ENCODE assay signal across 9 cellular contexts in the genomic region with DNA sequence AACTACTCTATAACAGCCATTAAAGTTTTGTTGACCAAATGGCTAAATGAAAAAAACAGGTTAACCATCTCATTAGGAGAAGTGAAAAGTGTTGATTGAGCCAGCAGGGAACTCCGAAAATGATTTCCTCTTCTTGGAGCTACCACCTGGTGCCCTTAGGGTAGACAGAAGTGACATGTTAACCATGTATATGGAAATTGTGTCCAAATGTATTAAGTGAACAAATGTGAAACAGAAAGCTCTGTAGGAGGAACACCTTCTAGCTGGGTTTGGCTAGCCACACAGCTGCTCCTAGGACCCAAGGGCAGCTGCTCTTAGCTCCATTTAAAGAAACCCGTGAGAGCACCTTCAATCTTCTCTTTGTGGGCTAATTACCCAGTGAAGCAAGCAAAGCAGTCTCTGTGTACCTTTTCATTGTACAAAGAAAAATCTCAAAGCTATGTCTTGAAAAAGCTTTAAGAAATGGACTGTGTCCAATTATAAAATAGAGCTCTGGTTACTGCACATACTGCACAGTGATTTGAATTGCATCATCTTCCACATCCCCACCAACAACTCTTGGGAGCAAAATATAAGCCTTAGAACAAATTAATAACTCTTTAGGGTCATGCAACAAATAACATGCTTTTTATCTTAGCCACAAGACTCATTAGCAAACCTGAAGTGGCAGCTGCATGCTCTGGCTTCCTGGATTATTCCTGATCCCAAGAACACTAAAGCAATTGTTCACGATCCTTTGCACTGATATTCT. TPM values are rescaled to one million over a fixed set of nuclear protein-coding genes. Genes with fewer than 3 reads are reported as not detected.
DNase-seq lines count a peak whose midpoint lies in the region; ATAC-seq, FAIRE-seq and TF ChIP-seq lines count a peak whose summit lies in the region.
"Had no signal": no experiment of that assay in that cellular context is flagged by ENCODE, and none has a peak within 500 bp of the region (broad histone marks: within the 10 kb centered on the region; RNA-seq: fewer than 3 reads in every experiment).

No MANE protein-coding gene starts in this region.

- no peaks in the 10 kb centered on the region for H3K36me3 ChIP-seq in uterus

- TF ChIP-seq CTCF in uterus (IDR thresholded peaks at IDR 0.05), result no peak

- no peak overlapping the region for H3K4me3 ChIP-seq in uterus

- ATAC-seq in GM21526 (IDR thresholded peaks at IDR 0.05; ENCODE audit: low FRiP score, unreplicated experiment) (peak; percentile 97), HG03460 (IDR thresholded peaks at IDR 0.05; ENCODE audit: unreplicated experiment) (peak; percentile 96), esophagus mucosa (peak; percentile 28)

- TF ChIP-seq POLR2A in GM12891 (IDR thresholded peaks at IDR 0.05; ENCODE audit: low read depth, low read length), result no peak
- TF ChIP-seq POLR2A in uterus (IDR thresholded peaks at IDR 0.05), result no peak

- FAIRE-seq in GM12891 (lab: Jason Lieb, UNC), result no peak

- intact Hi-C loops in uterus (cut with DNase I; ENCODE audit: low total_unique reads), result no loop called here

- H3K4me1 ChIP-seq in uterus, result no peaks in the 10 kb centered on the region

- no peaks in the 10 kb centered on the region for H3K9me3 ChIP-seq in uterus

- H3K27me3 ChIP-seq in uterus, result no peaks in the 10 kb centered on the region

- H3K27ac ChIP-seq in uterus, result peak overlapping the region in 1 of 2 donors; percentile 4

- DNase-seq in GM12891 (ENCODE audit: insufficient read length, low spot score) (peak; percentile 1), SKM-1 treated with dmso at 0.1 percent for 144 hours (lab: John Stamatoyannopoulos, UW; ENCODE audit: unreplicated experiment) (no peak), HK-2 (ENCODE audit: unreplicated experiment) (no peak), amniotic stem cell (lab: John Stamatoyannopoulos, UW) (no peak), uterus (no peak)
- DNase-seq: NCI-H1048 had no signal

TF ChIP-seq in GM12891, 5 proteins besides CTCF, POLR2A, EP300 and RAD21:
- TF ChIP-seq SPI1 (IDR thresholded peaks at IDR 0.05; ENCODE audit: low read depth, low read length) (peak; percentile 34; the same call in 1 of the 2 replicates), PAX5 (IDR thresholded peaks at IDR 0.05; ENCODE audit: insufficient read depth, low read length, severe bottlenecking) (no peak)

RNA-seq across cellular contexts. Expression of a gene that starts 59.2 kb away (rescaled TPM):
- 0.30 TPM for polyA plus RNA-seq in GM12891 (2012; ENCODE audit: low read depth, missing spikeins)
- total RNA-seq in esophagus mucosa (1.8 TPM), uterus (100 to 1,000 TPM in 1 of 4 donors, 10 to 100 TPM in 3; 22.6 to 116 (median 45.5) TPM)

Comparison
In these comparisons a context has a peak if more than half of its experiments do, and no peak if none do; other contexts are left out.
1. ATAC-seq: peak in every context shown above with its lines; median percentile 97 in GM21526; 96 in HG03460; 28 in esophagus mucosa.